Comparison of ENCODE assay signal across 11 cellular contexts in the genomic region with DNA sequence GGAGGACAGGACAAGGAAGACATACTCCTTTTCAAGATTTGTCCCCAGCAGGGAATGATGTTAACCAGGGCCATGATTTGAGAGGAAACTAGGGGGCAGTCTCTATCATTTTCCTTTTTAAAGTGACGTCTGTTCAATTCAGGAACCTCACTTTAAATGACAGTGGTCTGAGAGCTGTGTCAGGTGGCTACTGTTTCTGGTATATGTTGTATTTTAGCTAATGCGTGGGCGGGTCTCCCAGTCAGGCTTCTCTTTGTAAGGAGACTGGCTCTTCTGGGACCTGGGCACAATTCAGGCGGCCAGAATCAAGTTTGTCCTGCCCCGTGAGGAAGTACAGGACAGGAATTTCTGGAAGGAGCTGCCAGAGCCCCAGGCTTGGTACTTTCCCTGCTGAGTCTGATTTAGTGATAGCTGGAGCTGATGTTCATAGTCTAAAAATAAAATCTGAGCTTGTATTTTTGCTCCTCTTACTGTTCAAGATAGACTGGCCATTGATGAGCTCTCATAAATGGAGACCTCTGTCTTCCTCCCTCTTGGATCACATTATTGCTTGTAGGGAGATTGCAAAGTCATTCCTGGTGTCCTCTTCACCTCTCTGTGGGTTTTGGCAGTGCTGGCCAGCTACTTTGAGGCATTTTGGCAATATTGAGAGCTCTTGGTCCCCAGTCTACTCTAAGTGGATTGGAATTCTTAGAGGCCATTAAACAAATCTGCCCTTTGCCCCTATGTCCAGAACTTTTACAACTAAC. TPM values are rescaled to one million over a fixed set of nuclear protein-coding genes. Genes with fewer than 3 reads are reported as not detected.
DNase-seq lines count a peak whose midpoint lies in the region; ATAC-seq, FAIRE-seq and TF ChIP-seq lines count a peak whose summit lies in the region.
"Had no signal": no experiment of that assay in that cellular context is flagged by ENCODE, and none has a peak within 500 bp of the region (broad histone marks: within the 10 kb centered on the region; RNA-seq: fewer than 3 reads in every experiment).

No MANE protein-coding gene starts in this region.

- no peak for DNase-seq in GM06990 (ENCODE audit: extremely low read depth, insufficient read length)
- no peak for DNase-seq in T-helper 17 cell
- DNase-seq in left ventricle myocardium superior, result no peak
- no peak for DNase-seq in AML-193 (lab: John Stamatoyannopoulos, UW)
- no peak for DNase-seq in small intestine
- DNase-seq in ecto neural progenitor cell (ENCODE audit: low spot score), result no peak
- DNase-seq: activated CD4-positive, alpha-beta T cell treated with anti-CD3 and anti-CD28 coated beads for 48 hours; NCI-H69; stimulated activated CD4-positive, alpha-beta T cell treated with anti-CD3 and anti-CD28 coated beads, Interleukin-2, amount 100 ng/mL, for 48 hours had no signal

- no peak overlapping the region for H3K4me3 ChIP-seq in GM06990 (replicated peaks; ENCODE audit: low read depth, low read length)
- no peak overlapping the region for H3K4me3 ChIP-seq in skeletal muscle satellite cell (ENCODE audit: low read length)
- no peak overlapping the region for H3K4me3 ChIP-seq in small intestine (ENCODE audit: low read depth in 1 of 2, low read length in 2 of 2)

- peaks cover 24% of the 10 kb centered on the region for H3K4me1 ChIP-seq in skeletal muscle satellite cell (ENCODE audit: control insufficient read depth, insufficient read depth, low read length)
- peaks cover 2 to 13% of the 10 kb centered on the region in 2 donors for H3K4me1 ChIP-seq in small intestine (ENCODE audit: control insufficient read depth in 2 of 2, insufficient read depth in 1 of 2, low read depth in 1 of 2, low read length in 1 of 2)

- ATAC-seq in T-helper 17 cell, result no peak
- peak; percentile 54 for ATAC-seq in left ventricle myocardium superior
- no peak for ATAC-seq in HG02852 (IDR thresholded peaks at IDR 0.05; ENCODE audit: unreplicated experiment)

- H3K27me3 Mint-ChIP-seq in T-helper 17 cell, result no peaks in the 10 kb centered on the region

- no peak overlapping the region for H3K27ac ChIP-seq in small intestine (ENCODE audit: low read depth in 1 of 2, low read length in 1 of 2)

- peak overlapping the region; percentile 21 for H3K9ac ChIP-seq in skeletal muscle satellite cell (ENCODE audit: low read depth, low read length)

- no peak for FAIRE-seq in small intestine (lab: Jason Lieb, UNC)

- H3K36me3 ChIP-seq in GM06990 (ENCODE audit: control insufficient read depth, insufficient read depth, low read length), result peaks cover 2% of the 10 kb centered on the region
- H3K36me3 ChIP-seq in skeletal muscle satellite cell (ENCODE audit: insufficient read depth, low read length), result peaks cover 18% of the 10 kb centered on the region
- H3K36me3 ChIP-seq in small intestine (ENCODE audit: control insufficient read depth in 2 of 2, insufficient read depth in 2 of 2, low read length in 2 of 2), result peaks cover 7 to 9% of the 10 kb centered on the region in 2 donors

- H3K27ac Mint-ChIP-seq in T-helper 17 cell, result peak overlapping the region; percentile 71

- intact Hi-C loops in left ventricle myocardium superior (cut with micrococcal nuclease), result no loop called here

- H3K4me3 Mint-ChIP-seq in T-helper 17 cell, result no peak overlapping the region

- H3K4me1 Mint-ChIP-seq in T-helper 17 cell, result peaks cover 28% of the 10 kb centered on the region

- peak; percentile 12 for TF ChIP-seq CTCF in GM06990 (IDR thresholded peaks at IDR 0.05; ENCODE audit: insufficient read depth, low read length, poor library complexity, severe bottlenecking)

- peaks cover 5% of the 10 kb centered on the region for H3K36me3 Mint-ChIP-seq in T-helper 17 cell (ENCODE audit: low read depth)

- H3K4me2 ChIP-seq in skeletal muscle satellite cell (ENCODE audit: low read length), result no peak overlapping the region

- H3K9me3 ChIP-seq in T-helper 17 cell (ENCODE audit: control insufficient read depth, low read length, poor library complexity, severe bottlenecking), result no peaks in the 10 kb centered on the region
- no peaks in the 10 kb centered on the region for H3K9me3 ChIP-seq in skeletal muscle satellite cell (replicated peaks; ENCODE audit: low read length)
- no peaks in the 10 kb centered on the region for H3K9me3 ChIP-seq in small intestine (ENCODE audit: control insufficient read depth, low read depth)

- WGBS in small intestine, 3 donors, result 74 to 80% (median 77%) methylated on average over 5 of the region's 5 CpGs

- no peaks in the 10 kb centered on the region for H3K27me3 ChIP-seq in GM06990 (replicated peaks; ENCODE audit: control insufficient read depth, insufficient read depth, low read length)
- no peaks in the 10 kb centered on the region for H3K27me3 ChIP-seq in skeletal muscle satellite cell (ENCODE audit: control insufficient read depth, insufficient read depth, low read length)
- H3K27me3 ChIP-seq in small intestine (ENCODE audit: control insufficient read depth in 2 of 2, insufficient read depth in 2 of 2, low read length in 2 of 2), result no peaks in the 10 kb centered on the region

RNA-seq across cellular contexts. Expression of a gene that starts 25.6 kb away (rescaled TPM):
- 10 to 100 TPM; 36.5 to 39.0 TPM for total RNA-seq in T-helper 17 cell
- total RNA-seq in left ventricle myocardium superior, result 19.2 TPM
- 228 and 238 TPM in 2 replicates for total RNA-seq in skeletal muscle satellite cell (2012; rRNA removed)
- 10 to 100 TPM; 59.1 to 78.1 (median 68.9) TPM for polyA plus RNA-seq in small intestine
